In genomic region chr1:29258974-29259801, GRCh38 we compare ENCODE assay signal across 8 cellular contexts. TPM values are rescaled to one million over a fixed set of nuclear protein-coding genes. Genes with fewer than 3 reads are reported as not detected.
A peak's percentile ranks its signal among the peaks of the same experiment; 100 is the strongest.
DNase-seq lines count a peak whose midpoint lies in the region; ATAC-seq, FAIRE-seq and TF ChIP-seq lines count a peak whose summit lies in the region.

No MANE protein-coding gene starts in this region.

- no peak for TF ChIP-seq EP300 in transverse colon (IDR thresholded peaks at IDR 0.05; ENCODE audit: low read depth)

- H3K4me1 ChIP-seq in mesenchymal stem cell (ENCODE audit: control insufficient read depth, insufficient read depth, low read depth, low read length): peaks cover 37% of the 10 kb centered on the region
- H3K4me1 ChIP-seq in transverse colon: peaks cover 6 to 16% (median 11%) of the 10 kb centered on the region in 4 donors

- no peak for DNase-seq in activated CD4-positive, alpha-beta T cell treated with anti-CD3 and anti-CD28 coated beads, Interleukin-2, amount 10 ng/mL, durations not matched to agents 24 days and 14 days
- DNase-seq in activated CD4-positive, alpha-beta T cell treated with anti-CD3 and anti-CD28 coated beads for 48 hours: no peak
- DNase-seq in dorsolateral prefrontal cortex (peak in 1 of 10 donors; percentile 38), mesenchymal stem cell (peak; percentile 29), transverse colon (no peak), urothelium cell line (ENCODE audit: low spot score) (no peak), G401 (ENCODE audit: low spot score) (no peak)

- H3K9me3 ChIP-seq in mesenchymal stem cell (ENCODE audit: control insufficient read depth, low read length) (no peaks in the 10 kb centered on the region), transverse colon (no peaks in the 10 kb centered on the region)

- H3K23ac ChIP-seq in mesenchymal stem cell (ENCODE audit: low read length in 2 of 2): peak overlapping the region in 1 of 2 experiments; percentile 77

- H4K8ac ChIP-seq in mesenchymal stem cell (ENCODE audit: low read length): peak overlapping the region; percentile 63

- intact Hi-C loops in activated CD4-positive, alpha-beta T cell treated with anti-CD3 and anti-CD28 coated beads, Interleukin-2, amount 10 ng/mL, durations not matched to agents 24 days and 14 days (cut with micrococcal nuclease): no loop called here
- intact Hi-C loops in dorsolateral prefrontal cortex (cut with DNase I): loop anchor here in 1 of 2 donors (10.0 kb wide), 1 partner anchor 76 kb away; no protein-coding TSS in a partner anchor
- intact Hi-C loops in transverse colon (cut with DNase I; ENCODE audit: low total_unique reads): no loop called here

- peak overlapping the region in 1 of 2 experiments; percentile 29 for H2BK12ac ChIP-seq in mesenchymal stem cell (ENCODE audit: low read length in 2 of 2)

- H3K4ac ChIP-seq in mesenchymal stem cell (ENCODE audit: low read depth in 1 of 2, low read length in 2 of 2): peak overlapping the region in 1 of 2 experiments; percentile 41

- H3K36me3 ChIP-seq in mesenchymal stem cell (ENCODE audit: control insufficient read depth in 1 of 2, insufficient read depth in 2 of 2, low read depth in 1 of 2, low read length in 2 of 2): peaks cover 0 to 10% of the 10 kb centered on the region in 2 experiments
- H3K36me3 ChIP-seq in transverse colon: no peaks in the 10 kb centered on the region

- peaks cover 48% of the 10 kb centered on the region for H3K27me3 Mint-ChIP-seq in activated CD4-positive, alpha-beta T cell treated with anti-CD3 and anti-CD28 coated beads, Interleukin-2, amount 10 ng/mL, durations not matched to agents 24 days and 14 days

- peak overlapping the region in 1 of 2 experiments; percentile 94 for H3K14ac ChIP-seq in mesenchymal stem cell (ENCODE audit: low read length in 2 of 2)

- no peak overlapping the region for H2AK5ac ChIP-seq in mesenchymal stem cell (ENCODE audit: low read length, severe bottlenecking)

- H3K4me3 ChIP-seq in dorsolateral prefrontal cortex: peak overlapping the region; percentile 40 to 76 (median 61)
- H3K4me3 ChIP-seq in mesenchymal stem cell (ENCODE audit: insufficient read depth in 1 of 2, low read depth in 1 of 2, low read length in 2 of 2): peak overlapping the region; percentile 67 to 79
- peak overlapping the region; percentile 11 to 57 (median 37) for H3K4me3 ChIP-seq in transverse colon

- no peaks in the 10 kb centered on the region for H3K9me3 Mint-ChIP-seq in activated CD4-positive, alpha-beta T cell treated with anti-CD3 and anti-CD28 coated beads, Interleukin-2, amount 10 ng/mL, durations not matched to agents 24 days and 14 days

- H4K91ac ChIP-seq in mesenchymal stem cell (ENCODE audit: low read length): peak overlapping the region; percentile 78

- no peaks in the 10 kb centered on the region for H3K36me3 Mint-ChIP-seq in activated CD4-positive, alpha-beta T cell treated with anti-CD3 and anti-CD28 coated beads, Interleukin-2, amount 10 ng/mL, durations not matched to agents 24 days and 14 days (ENCODE audit: low read depth)

- H3K9ac ChIP-seq in mesenchymal stem cell (ENCODE audit: low read length): peak overlapping the region; percentile 61

- H3K27ac ChIP-seq in dorsolateral prefrontal cortex (peak overlapping the region in 5 of 59 donors; percentile 3 to 53 (median 35)), mesenchymal stem cell (ENCODE audit: low read length, poor library complexity, severe bottlenecking) (no peak overlapping the region), transverse colon (peak overlapping the region in 2 of 4 donors; percentile 26 to 35)

- TF ChIP-seq CTCF in dorsolateral prefrontal cortex (IDR thresholded peaks at IDR 0.05 in 54 of 56, conservative IDR thresholded peaks at IDR 0.05 in 2 of 56; ENCODE audit: low read depth in 1 of 56, partially characterized antibody in 56 of 56) (no peak), transverse colon (IDR thresholded peaks at IDR 0.05) (no peak)

- H3K27ac Mint-ChIP-seq in activated CD4-positive, alpha-beta T cell treated with anti-CD3 and anti-CD28 coated beads, Interleukin-2, amount 10 ng/mL, durations not matched to agents 24 days and 14 days: no peak overlapping the region

- peak overlapping the region; percentile 54 for H2BK120ac ChIP-seq in mesenchymal stem cell (ENCODE audit: low read depth, low read length)

- H3K18ac ChIP-seq in mesenchymal stem cell (ENCODE audit: low read depth in 1 of 2, low read length in 2 of 2): peak overlapping the region; percentile 67 to 87

- H3K4me1 Mint-ChIP-seq in activated CD4-positive, alpha-beta T cell treated with anti-CD3 and anti-CD28 coated beads, Interleukin-2, amount 10 ng/mL, durations not matched to agents 24 days and 14 days: peaks cover 9% of the 10 kb centered on the region

- H2AFZ ChIP-seq in mesenchymal stem cell (ENCODE audit: low read depth, low read length): peak overlapping the region; percentile 90

- H3K79me1 ChIP-seq in mesenchymal stem cell (replicated peaks; ENCODE audit: low read length, poor library complexity, severe bottlenecking): peaks cover 3% of the 10 kb centered on the region

- ATAC-seq in GM21526 (IDR thresholded peaks at IDR 0.05; ENCODE audit: low FRiP score, unreplicated experiment): no peak

- in situ Hi-C loops in transverse colon (cut with MboI; ENCODE audit: low pct_ligation_motif_present in 1 of 4, low pct_unique_long_range_greater_than_20kb in 1 of 4, low sequenced_read_pairs in 3 of 4): loop anchor here in 2 of 4 donors (25.0 kb wide), 2 partner anchors 528 to 828 kb away; no protein-coding TSS in a partner anchor
- in situ Hi-C loops in G401 (cut with HindIII; ENCODE audit: low sequenced_read_pairs): no loop called here

- H2BK5ac ChIP-seq in mesenchymal stem cell (ENCODE audit: low read depth, low read length, poor library complexity, severe bottlenecking): no peak overlapping the region

- no peak for FAIRE-seq in urothelium cell line (lab: Jason Lieb, UNC)

- H2BK15ac ChIP-seq in mesenchymal stem cell (ENCODE audit: low read depth, poor library complexity, severe bottlenecking): peak overlapping the region; percentile 12

- 16% methylated on average over 32 of the region's 38 CpGs for WGBS in mesenchymal stem cell
- 33% methylated on average over 18 of the region's 38 CpGs; no CpG with 5 or more reads in 1 of the 2 donors for WGBS in transverse colon (ENCODE audit: low coverage in 1 of 2), 2 donors

- peak overlapping the region; percentile 66 for H3K4me3 Mint-ChIP-seq in activated CD4-positive, alpha-beta T cell treated with anti-CD3 and anti-CD28 coated beads, Interleukin-2, amount 10 ng/mL, durations not matched to agents 24 days and 14 days

- no peak for TF ChIP-seq POLR2A in transverse colon (IDR thresholded peaks at IDR 0.05)

- H3K27me3 ChIP-seq in dorsolateral prefrontal cortex (peaks cover 0 to 7% (median 0%) of the 10 kb centered on the region in 45 donors), mesenchymal stem cell (ENCODE audit: control insufficient read depth in 1 of 2, insufficient read depth in 1 of 2, low read length in 2 of 2) (no peaks in the 10 kb centered on the region), transverse colon (peaks cover 29% of the 10 kb centered on the region)

- H3K4me2 ChIP-seq in mesenchymal stem cell (ENCODE audit: low read length, poor library complexity, severe bottlenecking): peak overlapping the region; percentile 98

RNA-seq across cellular contexts. Expression of gene PTPRU, which starts 22.9 kb away (rescaled TPM):
- total RNA-seq in activated CD4-positive, alpha-beta T cell treated with anti-CD3 and anti-CD28 coated beads, Interleukin-2, amount 10 ng/mL, durations not matched to agents 24 days and 14 days: 0.47 and 0.95 TPM in 2 replicates
- total RNA-seq in dorsolateral prefrontal cortex (10 to 100 TPM; 25.6 to 80.6 (median 50.1) TPM), transverse colon (1 to 10 TPM; 5.6 to 9.7 (median 7.4) TPM)
- 10.1 TPM for polyA plus RNA-seq in mesenchymal stem cell (2013, experiment 1 of 2)
- polyA plus RNA-seq in mesenchymal stem cell (2013, experiment 2 of 2): 9.8 TPM
- total RNA-seq in G401 (2014; rRNA removed; shearing (Covaris generic)): 25.4 and 35.5 TPM in 2 replicates

RNA-seq across cellular contexts. Expression of gene MECR, which starts 28.5 kb away (rescaled TPM):
- total RNA-seq in activated CD4-positive, alpha-beta T cell treated with anti-CD3 and anti-CD28 coated beads, Interleukin-2, amount 10 ng/mL, durations not matched to agents 24 days and 14 days: 36.4 and 41.3 TPM in 2 replicates
- 10 to 100 TPM; 28.4 to 65.3 (median 45.9) TPM for total RNA-seq in dorsolateral prefrontal cortex
- 17.2 TPM for polyA plus RNA-seq in mesenchymal stem cell (2013, experiment 1 of 2)
- 18.3 TPM for polyA plus RNA-seq in mesenchymal stem cell (2013, experiment 2 of 2)
- total RNA-seq in transverse colon: 10 to 100 TPM in 2 of 4 donors, 1 to 10 TPM in 1, not detected in 1; 5.2 to 16.0 (median 12.2) TPM
- 34.2 and 41.0 TPM in 2 replicates for total RNA-seq in G401 (2014; rRNA removed; shearing (Covaris generic))
